Comparison of ENCODE assay signal across 32 cellular contexts in genomic region chr17:61789872-61790271, GRCh38.
"Had no signal": no experiment of that assay in that cellular context is flagged by ENCODE, and none has a peak within 500 bp of the region (broad histone marks: within the 10 kb centered on the region; RNA-seq: fewer than 3 reads in every experiment).

No MANE protein-coding gene starts in this region.

- H3K4me1 Mint-ChIP-seq: activated CD4-positive, alpha-beta T cell treated with anti-CD3 and anti-CD28 coated beads, Interleukin-2, amount 10 ng/mL, durations not matched to agents 24 days and 14 days; activated naive CD8-positive, alpha-beta T cell treated with anti-CD3 and anti-CD28 coated beads for 36 hours; activated T-helper 17 cell treated with anti-CD3 and anti-CD28 coated beads, Interleukin-2, amount 50 U/mL, for 72 hours had no signal

- H3K27ac ChIP-seq: adrenal gland, body of pancreas, brain microvascular endothelial cell, breast epithelium, VCaP had no signal

- H3K4me3 ChIP-seq: adrenal gland, body of pancreas, breast epithelium had no signal

- H3K27me3 Mint-ChIP-seq: activated B cell treated with CpG ODN at 0.5 μM for 24 hours; activated CD4-positive, alpha-beta memory T cell treated with anti-CD3 and anti-CD28 coated beads for 36 hours; activated CD4-positive, alpha-beta T cell treated with anti-CD3 and anti-CD28 coated beads, Interleukin-2, amount 10 ng/mL, durations not matched to agents 24 days and 14 days; activated CD8-positive, alpha-beta T cell treated with anti-CD3 and anti-CD28 coated beads for 36 hours; activated naive CD8-positive, alpha-beta T cell treated with anti-CD3 and anti-CD28 coated beads for 36 hours; activated T-helper 17 cell treated with anti-CD3 and anti-CD28 coated beads, Interleukin-2, amount 50 U/mL, for 72 hours; T-helper 17 cell had no signal

- H3K4me3 Mint-ChIP-seq: activated B cell treated with CpG ODN at 0.5 μM for 24 hours; activated CD4-positive, alpha-beta memory T cell treated with anti-CD3 and anti-CD28 coated beads for 36 hours; activated CD4-positive, alpha-beta T cell treated with anti-CD3 and anti-CD28 coated beads, Interleukin-2, amount 10 ng/mL, durations not matched to agents 24 days and 14 days; activated CD8-positive, alpha-beta T cell treated with anti-CD3 and anti-CD28 coated beads for 36 hours; activated naive CD4-positive, alpha-beta T cell treated with anti-CD3 and anti-CD28 coated beads for 36 hours; activated naive CD8-positive, alpha-beta T cell treated with anti-CD3 and anti-CD28 coated beads for 36 hours; activated T-cell treated with anti-CD3 and anti-CD28 coated beads, Interleukin-2, amount 50 U/mL, for 4 hours; activated T-cell treated with anti-CD3 and anti-CD28 coated beads, Interleukin-2, amount 50 U/mL, for 72 hours; activated T-helper 1 cell treated with anti-CD3 and anti-CD28 coated beads, Interleukin-12 subunit alpha, Interleukin-12 subunit beta, Interleukin-2, Interleukin-4 antibody, amounts not matched to agents 30 ng/mL and 10 ng/mL and 1 ng/mL, durations not matched to agents 14 hours and 24 hours and 36 hours; activated T-helper 17 cell treated with anti-CD3 and anti-CD28 coated beads, Interleukin-2, amount 50 U/mL, for 72 hours; T-helper 17 cell had no signal

- H3K27ac Mint-ChIP-seq: activated B cell treated with CpG ODN at 0.5 μM for 24 hours; activated CD4-positive, alpha-beta memory T cell treated with anti-CD3 and anti-CD28 coated beads for 36 hours; activated CD4-positive, alpha-beta T cell treated with anti-CD3 and anti-CD28 coated beads, Interleukin-2, amount 10 ng/mL, durations not matched to agents 24 days and 14 days; activated CD8-positive, alpha-beta T cell treated with anti-CD3 and anti-CD28 coated beads for 36 hours; activated naive CD4-positive, alpha-beta T cell treated with anti-CD3 and anti-CD28 coated beads for 36 hours; activated naive CD8-positive, alpha-beta T cell treated with anti-CD3 and anti-CD28 coated beads for 36 hours; activated T-cell treated with anti-CD3 and anti-CD28 coated beads, Interleukin-2, amount 50 U/mL, for 72 hours; activated T-helper 1 cell treated with anti-CD3 and anti-CD28 coated beads, Interleukin-12 subunit alpha, Interleukin-12 subunit beta, Interleukin-2, Interleukin-4 antibody, amounts not matched to agents 30 ng/mL and 10 ng/mL and 1 ng/mL, durations not matched to agents 14 hours and 24 hours and 36 hours; activated T-helper 17 cell treated with anti-CD3 and anti-CD28 coated beads, Interleukin-2, amount 50 U/mL, for 72 hours; T-helper 17 cell had no signal

- DNase-seq: activated B cell treated with CpG ODN at 0.5 μM for 24 hours; activated CD4-positive, alpha-beta memory T cell treated with anti-CD3 and anti-CD28 coated beads for 36 hours; activated CD4-positive, alpha-beta T cell treated with anti-CD3 and anti-CD28 coated beads for 4 hours; activated CD4-positive, alpha-beta T cell treated with anti-CD3 and anti-CD28 coated beads, Interleukin-2, amount 10 ng/mL, durations not matched to agents 24 days and 14 days; activated CD4-positive, alpha-beta T cell treated with anti-CD3 and anti-CD28 coated beads, Interleukin-2, amount 50 U/mL, for 1 hour; activated CD4-positive, alpha-beta T cell treated with anti-CD3 and anti-CD28 coated beads, Interleukin-2, amount 50 U/mL, for 4 hours; activated CD4-positive, CD25-positive, alpha-beta regulatory T cell treated with anti-CD3 and anti-CD28 coated beads, Interleukin-2, amount 50 U/mL, for 72 hours; activated CD8-positive, alpha-beta memory T cell treated with anti-CD3 and anti-CD28 coated beads, Interleukin-2, amount 50 U/mL, for 4 hours; activated CD8-positive, alpha-beta T cell treated with anti-CD3 and anti-CD28 coated beads for 36 hours; activated effector memory CD4-positive, alpha-beta T cell treated with anti-CD3 and anti-CD28 coated beads, Interleukin-2, amount 50 U/mL, for 16 hours; activated gamma-delta T cell treated with Interleukin-2 at 50 U/mL for 16 hours; activated naive CD4-positive, alpha-beta T cell; activated naive CD4-positive, alpha-beta T cell treated with anti-CD3 and anti-CD28 coated beads for 36 hours; activated naive CD4-positive, alpha-beta T cell treated with anti-CD3 and anti-CD28 coated beads, Interleukin-2, amount 50 U/mL, for 16 hours; activated naive CD8-positive, alpha-beta T cell treated with anti-CD3 and anti-CD28 coated beads for 36 hours; activated T-cell treated with anti-CD3 and anti-CD28 coated beads for 4 hours; activated T-cell treated with anti-CD3 and anti-CD28 coated beads, Interleukin-2, amount 50 U/mL, for 1 hour; activated T-cell treated with anti-CD3 and anti-CD28 coated beads, Interleukin-2, amount 50 U/mL, for 4 hours; activated T-cell treated with anti-CD3 and anti-CD28 coated beads, Interleukin-2, amount 50 U/mL, for 72 hours; adrenal gland; amniotic stem cell; aorta; body of pancreas; brain microvascular endothelial cell; central memory CD4-positive, alpha-beta T cell; T-helper 17 cell had no signal

- H3K9me3 ChIP-seq: adrenal gland, body of pancreas, breast epithelium had no signal

- H3K36me3 Mint-ChIP-seq: activated CD4-positive, alpha-beta memory T cell treated with anti-CD3 and anti-CD28 coated beads for 36 hours had no signal

- ATAC-seq: activated CD8-positive, alpha-beta T cell treated with anti-CD3 and anti-CD28 coated beads for 36 hours; activated naive CD4-positive, alpha-beta T cell treated with anti-CD3 and anti-CD28 coated beads, Interleukin-2, amount 50 U/mL, for 72 hours; activated T-cell treated with anti-CD3 and anti-CD28 coated beads, Interleukin-2, amount 50 U/mL, for 4 hours; activated T-cell treated with anti-CD3 and anti-CD28 coated beads, Interleukin-2, amount 50 U/mL, for 72 hours; activated T-helper 17 cell treated with anti-CD3 and anti-CD28 coated beads, Interleukin-2, amount 50 U/mL, for 72 hours; body of pancreas; T-helper 17 cell had no signal

- H3K4me1 ChIP-seq: adrenal gland, body of pancreas, breast epithelium had no signal

- FAIRE-seq: astrocyte had no signal

- H3K27me3 ChIP-seq: adrenal gland, body of pancreas, brain microvascular endothelial cell, breast epithelium had no signal

- H3K9me3 Mint-ChIP-seq: activated B cell treated with CpG ODN at 0.5 μM for 24 hours; activated CD4-positive, alpha-beta memory T cell treated with anti-CD3 and anti-CD28 coated beads for 36 hours; activated CD4-positive, alpha-beta T cell treated with anti-CD3 and anti-CD28 coated beads, Interleukin-2, amount 10 ng/mL, durations not matched to agents 24 days and 14 days; activated CD8-positive, alpha-beta T cell treated with anti-CD3 and anti-CD28 coated beads for 36 hours; activated naive CD4-positive, alpha-beta T cell treated with anti-CD3 and anti-CD28 coated beads for 36 hours; activated naive CD4-positive, alpha-beta T cell treated with anti-CD3 and anti-CD28 coated beads, Interleukin-2, amount 50 U/mL, for 72 hours; activated naive CD8-positive, alpha-beta T cell treated with anti-CD3 and anti-CD28 coated beads for 36 hours; activated T-cell treated with anti-CD3 and anti-CD28 coated beads, Interleukin-2, amount 50 U/mL, for 4 hours; activated T-cell treated with anti-CD3 and anti-CD28 coated beads, Interleukin-2, amount 50 U/mL, for 72 hours; activated T-helper 1 cell treated with anti-CD3 and anti-CD28 coated beads, Interleukin-12 subunit alpha, Interleukin-12 subunit beta, Interleukin-2, Interleukin-4 antibody, amounts not matched to agents 30 ng/mL and 10 ng/mL and 1 ng/mL, durations not matched to agents 14 hours and 24 hours and 36 hours; activated T-helper 17 cell treated with anti-CD3 and anti-CD28 coated beads, Interleukin-2, amount 50 U/mL, for 72 hours had no signal

- H3K36me3 ChIP-seq: adrenal gland, brain microvascular endothelial cell, breast epithelium had no signal
